In genomic region chr9:124297553-124297905, GRCh38 we compare ENCODE assay signal across 8 cellular contexts. TPM values are rescaled to one million over a fixed set of nuclear protein-coding genes. Genes with fewer than 3 reads are reported as not detected.
A peak's percentile ranks its signal among the peaks of the same experiment; 100 is the strongest.
DNase-seq lines count a peak whose midpoint lies in the region; ATAC-seq and TF ChIP-seq lines count a peak whose summit lies in the region.

No MANE protein-coding gene starts in this region.

- peak overlapping the region; percentile 29 for H3K4me2 ChIP-seq in osteoblast (ENCODE audit: insufficient read depth, low read length)

- H3K4me1 Mint-ChIP-seq in Calu3 (ENCODE audit: low read depth, unreplicated experiment), result peaks cover 35% of the 10 kb centered on the region

- no peaks in the 10 kb centered on the region for H3K9me3 ChIP-seq in osteoblast (ENCODE audit: low read depth, low read length)

- H3K4me1 ChIP-seq in osteoblast (ENCODE audit: insufficient read depth, low read length), result peaks cover 49% of the 10 kb centered on the region

- no peaks in the 10 kb centered on the region for H3K27me3 Mint-ChIP-seq in Calu3 (ENCODE audit: unreplicated experiment)

- CTCF ChIA-PET in Calu3 (lab: Charles Lee), result interaction anchor here (1.1 kb wide), 1 partner anchor 11 kb away, joined by 3 read pairs; no protein-coding TSS in a partner anchor

- H4K20me1 ChIP-seq in osteoblast (ENCODE audit: insufficient read depth, low read length), result peaks cover 29% of the 10 kb centered on the region

- H3K4me3 Mint-ChIP-seq in Calu3 (ENCODE audit: low read depth, unreplicated experiment), result no peak overlapping the region

- H3K27me3 ChIP-seq in osteoblast (ENCODE audit: insufficient read depth, low read length), result no peaks in the 10 kb centered on the region

- H3K79me2 ChIP-seq in osteoblast (ENCODE audit: insufficient read depth, low read length), result peaks cover 100% of the 10 kb centered on the region

- H3K4me3 ChIP-seq in osteoblast (ENCODE audit: insufficient read depth, low read length), result no peak overlapping the region

- TF ChIP-seq CTCF in Calu3 (IDR thresholded peaks at IDR 0.05; ENCODE audit: unreplicated experiment) (no peak), osteoblast (IDR thresholded peaks at IDR 0.05; ENCODE audit: extremely low read depth, low read depth, low read length) (no peak)

- DNase-seq in Calu3 (peak; percentile 82), T1000 (lab: John Stamatoyannopoulos, UW) (peak; percentile 85), head of caudate nucleus (peak in 41 of 42 donors; percentile 36 to 84 (median 68)), osteoblast (ENCODE audit: insufficient read length, low spot score, missing footprints) (peak; percentile 97), DMS79 treated with DMSO at 0.1 percent for 48 hours (lab: John Stamatoyannopoulos, UW) (no peak)
- no peak for DNase-seq in NK-92 treated with Interleukin-12 subunit alpha and Interleukin-12 subunit beta, amount 100 ng/mL, for 24 hours (lab: John Stamatoyannopoulos, UW)

- ATAC-seq in GM18505 (IDR thresholded peaks at IDR 0.05; ENCODE audit: unreplicated experiment), result no peak
- ATAC-seq in HG02642 (IDR thresholded peaks at IDR 0.05; ENCODE audit: poor library complexity, unreplicated experiment), result no peak

- intact Hi-C loops in Calu3 (cut with micrococcal nuclease; ENCODE audit: unreplicated experiment), result no loop called here
- intact Hi-C loops in head of caudate nucleus (cut with DNase I), result no loop called here

- H3K27ac ChIP-seq in osteoblast (ENCODE audit: low read depth, low read length), result peak overlapping the region; percentile 64

- no peak overlapping the region for H3K27ac Mint-ChIP-seq in Calu3 (ENCODE audit: unreplicated experiment)

- H3K9me3 Mint-ChIP-seq in Calu3 (ENCODE audit: low read depth, unreplicated experiment), result no peaks in the 10 kb centered on the region

- no peak overlapping the region for H2AFZ ChIP-seq in osteoblast (ENCODE audit: low read length)

- peaks cover 14% of the 10 kb centered on the region for H3K36me3 Mint-ChIP-seq in Calu3 (ENCODE audit: insufficient read depth, unreplicated experiment)

- peaks cover 54% of the 10 kb centered on the region for H3K36me3 ChIP-seq in osteoblast (ENCODE audit: insufficient read depth, low read length)

- no peak for TF ChIP-seq POLR2A in GM18505 (IDR thresholded peaks at IDR 0.05; ENCODE audit: borderline replicate concordance, extremely low read depth, insufficient read depth, insufficient read length)

- BruUV-seq in Calu3 (replicated peaks; lab: Mats Ljungman, UMichigan), result no TSS peak

RNA-seq across cellular contexts. Expression of gene NEK6, which starts 39.8 kb away (rescaled TPM):
- total RNA-seq in Calu3 (2022) (42.2 and 43.0 TPM in 2 replicates), osteoblast (128 and 130 TPM in 2 replicates)

Comparison
In these comparisons a context has a peak if more than half of its experiments do, and no peak if none do; other contexts are left out.
1. DNase-seq: peak in Calu3 (single experiment), T1000 (single experiment), head of caudate nucleus (41 of 42) and osteoblast (single experiment); none in NK-92 treated with Interleukin-12 subunit alpha and Interleukin-12 subunit beta, amount 100 ng/mL, for 24 hours (single experiment) and DMS79 treated with DMSO at 0.1 percent for 48 hours (single experiment).